17 cellular contexts compared by ENCODE assay signal in genomic region chr1:230384380-230385172, GRCh38. TPM values are rescaled to one million over a fixed set of nuclear protein-coding genes. Genes with fewer than 3 reads are reported as not detected.
A peak's percentile ranks its signal among the peaks of the same experiment; 100 is the strongest.
DNase-seq lines count a peak whose midpoint lies in the region; ATAC-seq, FAIRE-seq and TF ChIP-seq lines count a peak whose summit lies in the region.
"Had no signal": no experiment of that assay in that cellular context is flagged by ENCODE, and none has a peak within 500 bp of the region (broad histone marks: within the 10 kb centered on the region; RNA-seq: fewer than 3 reads in every experiment).

No MANE protein-coding gene starts in this region.

- H3K36me3 ChIP-seq in heart right ventricle = no peaks in the 10 kb centered on the region
- H3K36me3 ChIP-seq in GM23338 (ENCODE audit: insufficient read depth) = 0 out of 2 replicates have a peak, but pooled peaks cover 3% of the 10 kb centered on the region
- H3K36me3 ChIP-seq in K562 (ENCODE audit: control insufficient read depth, insufficient read depth, low read length) = no peaks in the 10 kb centered on the region
- H3K36me3 ChIP-seq: BE2C had no signal

- TF ChIP-seq CTCF in heart right ventricle (IDR thresholded peaks at IDR 0.05) = no peak
- TF ChIP-seq CTCF in GM23338 (conservative IDR thresholded peaks at IDR 0.05; ENCODE audit: low read depth in 2 of 2) = no peak
- TF ChIP-seq CTCF in K562 (IDR thresholded peaks at IDR 0.05 in 2 of 3, conservative IDR thresholded peaks at IDR 0.05 in 1 of 3; ENCODE audit: insufficient read depth in 2 of 3, low read depth in 1 of 3, low read length in 3 of 3) = no peak
- TF ChIP-seq CTCF in neural crest cell (conservative IDR thresholded peaks at IDR 0.05) = no peak

- peaks cover 4% of the 10 kb centered on the region for H3K36me3 Mint-ChIP-seq in GM23338 (ENCODE audit: low read depth)
- H3K36me3 Mint-ChIP-seq in neural crest cell (ENCODE audit: low read depth) = peaks cover 10% of the 10 kb centered on the region

- in situ Hi-C loops in K562 (cut with MboI) = no loop called here

- peaks cover 4% of the 10 kb centered on the region for H3K9me3 Mint-ChIP-seq in GM23338
- peaks cover 3% of the 10 kb centered on the region for H3K9me3 Mint-ChIP-seq in neural crest cell

- H3K9me3 ChIP-seq in heart right ventricle (peaks cover 0 to 8% (median 3%) of the 10 kb centered on the region in 11 donors), K562 (replicated peaks; ENCODE audit: control insufficient read depth, insufficient read depth, low read depth, low read length) (0 out of 2 replicates have a peak, but pooled peaks cover under 1% of the 10 kb centered on the region)
- H3K9me3 ChIP-seq: BE2C had no signal

- H3K27me3 ChIP-seq in heart right ventricle = no peaks in the 10 kb centered on the region
- H3K27me3 ChIP-seq in GM23338 (ENCODE audit: insufficient read depth) = no peaks in the 10 kb centered on the region
- H3K27me3 ChIP-seq in K562 (ENCODE audit: control insufficient read depth in 2 of 2, insufficient read depth in 2 of 2, low read length in 2 of 2) = peaks cover 9 to 32% of the 10 kb centered on the region in 2 experiments
- H3K27me3 ChIP-seq: BE2C had no signal

- POLR2A ChIA-PET in K562 (lab: Yijun Ruan, JAX) = interaction anchor here (0.7 kb wide), 1 partner anchor 19 kb away, joined by 3 read pairs; no protein-coding TSS in a partner anchor

- 91 to 93% methylated on average over 17 of the region's 17 CpGs for WGBS in heart right ventricle, 2 donors
- WGBS in K562 (ENCODE audit: insufficient coverage, low coverage, missing lambda C conversion rate) = 2% methylated on average over 17 of the region's 17 CpGs

- FAIRE-seq in K562 (lab: Jason Lieb, UNC) = no peak
- FAIRE-seq: A204.1, GM12878, GM18507, HTR-8/SVneo had no signal

- no peak for ATAC-seq in heart right ventricle
- no peak for ATAC-seq in GM23338
- ATAC-seq in K562 = no peak
- ATAC-seq: GM12878 had no signal

- H4K20me1 ChIP-seq in GM23338 (replicated peaks; ENCODE audit: insufficient read depth) = 0 out of 2 replicates have a peak, but pooled peaks cover 7% of the 10 kb centered on the region
- H4K20me1 ChIP-seq in K562 (replicated peaks; ENCODE audit: control insufficient read depth, insufficient read depth, low read length) = no peaks in the 10 kb centered on the region; the same call in 1 of the 2 replicates

- H3K79me2 ChIP-seq in GM23338 (replicated peaks; ENCODE audit: insufficient read depth) (peaks cover 23% of the 10 kb centered on the region), K562 (ENCODE audit: control insufficient read depth, insufficient read depth, low read length) (no peaks in the 10 kb centered on the region)

- peaks cover 26% of the 10 kb centered on the region for H3K4me1 Mint-ChIP-seq in GM23338
- peaks cover 23% of the 10 kb centered on the region for H3K4me1 Mint-ChIP-seq in neural crest cell
- H3K4me1 Mint-ChIP-seq: CD8-positive, alpha-beta memory T cell had no signal

- CTCF ChIA-PET in K562 (lab: Yijun Ruan, JAX; ENCODE audit: low intra/inter-chr PET ratio) = no interaction called here

- H3K27ac ChIP-seq in heart right ventricle (no peak overlapping the region), GM23338 (ENCODE audit: low read depth) (0 out of 2 replicates have a peak overlapping the region, but pooled peaks have one; percentile 59), K562 (ENCODE audit: extremely low read depth, low read depth, low read length) (no peak overlapping the region)
- H3K27ac ChIP-seq: C4-2B had no signal

- H3F3A ChIP-seq in GM23338 (replicated peaks; ENCODE audit: low read depth) = no peaks in the 10 kb centered on the region

- H3K4me3 ChIP-seq in heart right ventricle = no peak overlapping the region
- no peak overlapping the region for H3K4me3 ChIP-seq in GM23338
- no peak overlapping the region for H3K4me3 ChIP-seq in K562
- H3K4me3 ChIP-seq: GM12878 had no signal

- no peak for TF ChIP-seq POLR2A in K562 (conservative IDR thresholded peaks at IDR 0.05)

- H3K4me1 ChIP-seq in heart right ventricle (peaks cover 0 to 18% (median 10%) of the 10 kb centered on the region in 9 donors), GM23338 (ENCODE audit: insufficient read depth) (peaks cover 21% of the 10 kb centered on the region), K562 (replicated peaks in 1 of 2; ENCODE audit: control insufficient read depth in 2 of 2, insufficient read depth in 2 of 2, low read length in 2 of 2) (no peaks in the 10 kb centered on the region)

- no peaks in the 10 kb centered on the region for H3K9me2 ChIP-seq in GM23338 (ENCODE audit: insufficient read depth)

- TF ChIP-seq RAD21 in K562 (CRISPR knock-in tag; conservative IDR thresholded peaks at IDR 0.05 in 1 of 2, IDR thresholded peaks at IDR 0.05 in 1 of 2) = no peak

- no peak for TF ChIP-seq EP300 in K562 (IDR thresholded peaks at IDR 0.05; ENCODE audit: low read length)

- H3K27ac Mint-ChIP-seq in GM23338 (peak overlapping the region; percentile 85; the same call in 1 of the 2 replicates), neural crest cell (ENCODE audit: unreplicated experiment) (peak overlapping the region; percentile 27)
- H3K27ac Mint-ChIP-seq: CD8-positive, alpha-beta memory T cell had no signal

- no peak overlapping the region for H3K9ac ChIP-seq in K562 (ENCODE audit: insufficient read depth in 1 of 2, low read depth in 2 of 2, low read length in 2 of 2)

- intact Hi-C loops in cardiac septum (cut with DNase I) = no loop called here
- intact Hi-C loops in heart right ventricle (cut with DNase I) = no loop called here
- intact Hi-C loops in K562 (cut with micrococcal nuclease) = no loop called here

- H3K27me3 Mint-ChIP-seq in GM23338 (ENCODE audit: insufficient read depth, low read depth, poor library complexity) = no peaks in the 10 kb centered on the region
- no peaks in the 10 kb centered on the region for H3K27me3 Mint-ChIP-seq in neural crest cell (ENCODE audit: low read depth)

- H2AFZ ChIP-seq in GM23338 (no peak overlapping the region), K562 (ENCODE audit: low read depth, low read length) (no peak overlapping the region)

- DNase-seq in cardiac septum (ENCODE audit: low spot score) = peak; percentile 51
- no peak for DNase-seq in heart right ventricle
- no peak for DNase-seq in GM23338 (ENCODE audit: low spot score)
- DNase-seq in K562 (ENCODE audit: extremely low read depth in 1 of 4, low spot score in 3 of 4) = no peak
- no peak for DNase-seq in neural crest cell (ENCODE audit: low read depth, low spot score)
- DNase-seq in T-helper 9 cell = no peak
- no peak for DNase-seq in hippocampal formation (lab: John Stamatoyannopoulos, UW)
- DNase-seq: BE2C; Caco-2; CD8-positive, alpha-beta memory T cell; DMS79; HCEC 1CT had no signal

- BruUV-seq in K562 (replicated peaks; lab: Mats Ljungman, UMichigan) = no TSS peak

- H3K9me1 ChIP-seq in K562 (ENCODE audit: control insufficient read depth, insufficient read depth, low read length) = no peaks in the 10 kb centered on the region

- H3K4me2 ChIP-seq in GM23338 (no peak overlapping the region), K562 (ENCODE audit: insufficient read depth, low read length) (no peak overlapping the region)

- H3K4me3 Mint-ChIP-seq in GM23338 = no peak overlapping the region
- no peak overlapping the region for H3K4me3 Mint-ChIP-seq in neural crest cell
- H3K4me3 Mint-ChIP-seq: CD8-positive, alpha-beta memory T cell had no signal

TF ChIP-seq in GM23338, 12 proteins besides CTCF, POLR2A, EP300 and RAD21 (continues in another document):
- TF ChIP-seq CREB1 (CRISPR knock-in tag; IDR thresholded peaks at IDR 0.05; ENCODE audit: low read depth) = no peak

TF ChIP-seq in K562, 482 proteins besides CTCF, POLR2A, EP300 and RAD21:
- TF ChIP-seq CBFB (CRISPR knock-in tag; IDR thresholded peaks at IDR 0.05) = no peak
- TF ChIP-seq RBM25 (IDR thresholded peaks at IDR 0.05; ENCODE audit: low read depth, low read length, severe bottlenecking) = peak; percentile 94

RNA-seq across cellular contexts. Expression of gene PGBD5, which starts 41.6 kb away (rescaled TPM):
- total RNA-seq in cardiac septum (14.0 TPM), heart right ventricle (10 to 100 TPM in 4 of 10 donors, 1 to 10 TPM in 6; 5.2 to 11.4 (median 8.8) TPM), K562 (2014; rRNA removed) (under 0.01 and 0.08 TPM in 2 replicates), K562 (2014; rRNA removed; fragmentation: Illumina TruSeq; extraction: Trizol) (0.07 and 0.10 TPM in 2 replicates), K562 (2015; rRNA removed; fragmentation: Illumina TruSeq; extraction: Trizol) (0.04 and 0.40 TPM in 2 replicates), K562 (2021) (0.20 and 0.31 TPM in 2 replicates), neural crest cell (16.3 and 19.7 TPM in 2 replicates)
- polyA plus RNA-seq in heart right ventricle (under 1 TPM; 0.52 to 0.66 TPM), GM23338 (2016; fragmentation: Nextera tagmentation; extraction: Ambion mirVana) (3.4 and 3.9 TPM in 2 replicates), K562 (2011; rRNA removed) (0.06 and 0.08 TPM in 2 replicates), K562 (2014; fragmentation: Illumina TruSeq; extraction: Trizol) (0.04 and 0.13 TPM in 2 replicates), K562 (2014; fragmentation: Nextera tagmentation; extraction: Ambion mirVana) (not detected), K562 (2014; rRNA removed) (0.31 TPM in 1 of 2 replicates, not detected in the other)
- total RNA-seq in GM23338 (2014; rRNA removed; shearing (Covaris generic)) = 16.6 and 17.0 TPM in 2 replicates
- total RNA-seq in K562 (2011; cell fraction: chromatin; rRNA removed; ENCODE audit: low replicate concordance) = 0.05 TPM in 1 of 2 replicates, not detected in the other
- 0.13 TPM in 1 of 2 replicates, not detected in the other for total RNA-seq in K562 (2011; cell fraction: nucleolus; rRNA removed)
- 0.07 TPM in 1 of 2 replicates, not detected in the other for total RNA-seq in K562 (2011; cell fraction: nucleoplasm; rRNA removed)
- polyA plus RNA-seq in K562 (2011; cell fraction: cytosol; rRNA removed) = 0.06 and 0.16 TPM in 2 replicates
- 0.04 and 0.20 TPM in 2 replicates for polyA plus RNA-seq in K562 (2011; cell fraction: nucleus; rRNA removed)
- 0.18 and 0.20 TPM in 2 replicates for polyA plus RNA-seq in K562 (2012)
- 0.03 and 0.11 TPM in 2 replicates for polyA minus RNA-seq in K562 (2011; rRNA and poly(A)+ RNA removed)
- polyA minus RNA-seq in K562 (2011; cell fraction: cytosol; rRNA and poly(A)+ RNA removed) = not detected in 2 replicates
- under 0.01 and 0.13 TPM in 2 replicates for polyA minus RNA-seq in K562 (2011; cell fraction: nucleus; rRNA and poly(A)+ RNA removed)
- total RNA-seq: CD8-positive, alpha-beta memory T cell had no signal
- polyA plus RNA-seq: CD8-positive, alpha-beta memory T cell; GM12878 had no signal

Comparison
In these comparisons a context has a peak if more than half of its experiments do, and no peak if none do; other contexts are left out.
1. RNA of gene PGBD5, which starts 41.6 kb away (total RNA-seq): 16.3 to 19.7 TPM in neural crest cell, 16.6 to 17.0 TPM in GM23338, 14.0 TPM in cardiac septum (single experiment) and 5.2 to 11.4 TPM in heart right ventricle; under 0.01 to 0.40 TPM in K562; every median in the first group is over 4 times any median in the second.